In the genomic region with DNA sequence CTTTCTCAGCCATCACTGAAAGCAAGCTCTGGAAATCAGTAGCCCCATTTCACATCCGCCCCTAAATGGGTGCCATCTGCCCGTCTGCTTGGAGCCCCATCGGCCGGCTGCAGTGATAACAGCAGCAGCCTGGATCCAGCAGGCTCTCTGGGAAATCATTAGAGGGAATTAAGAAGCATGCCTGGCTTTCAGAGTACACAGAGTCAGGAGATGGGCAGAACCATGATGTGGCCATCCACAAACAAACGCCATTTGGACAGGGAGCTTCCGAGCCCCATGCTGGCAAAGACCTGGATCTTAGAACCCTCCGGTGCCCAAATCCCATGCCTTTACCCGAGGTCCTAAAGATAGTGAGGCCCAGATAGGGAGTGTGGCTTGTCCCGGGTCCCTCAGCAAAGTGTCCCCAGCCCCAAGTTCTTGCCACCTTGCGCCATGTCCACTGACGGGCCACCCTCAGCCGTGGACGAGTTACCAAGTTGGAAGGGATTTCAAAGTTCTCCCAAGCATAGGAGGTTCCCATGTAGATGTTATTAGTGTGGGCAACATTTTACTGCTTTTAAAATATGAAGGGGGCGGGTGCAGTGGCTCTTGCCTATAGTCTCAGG, we compare ENCODE assay signal across 8 cellular contexts. TPM values are rescaled to one million over a fixed set of nuclear protein-coding genes. Genes with fewer than 3 reads are reported as not detected.
DNase-seq lines count a peak whose midpoint lies in the region; ATAC-seq and TF ChIP-seq lines count a peak whose summit lies in the region.

No MANE protein-coding gene starts in this region.

- peak overlapping the region; percentile 99 for H3K4me3 ChIP-seq in ACC112 (ENCODE audit: low read depth, low read length)
- peak overlapping the region; percentile 71 to 73 for H3K4me3 ChIP-seq in cardiac fibroblast (replicated peaks in 1 of 2; ENCODE audit: low read depth in 2 of 2, low read length in 2 of 2)
- H3K4me3 ChIP-seq in mucosa of descending colon, result no peak overlapping the region

- ATAC-seq in mucosa of descending colon (no peak), HG03521 (IDR thresholded peaks at IDR 0.05; ENCODE audit: unreplicated experiment) (no peak), GM21737 (IDR thresholded peaks at IDR 0.05; ENCODE audit: unreplicated experiment) (no peak)

- H3K27ac Mint-ChIP-seq in IgD-negative memory B cell, result peak overlapping the region; percentile 89 to 95 (median 91)

- peak overlapping the region; percentile 90 to 95 (median 92) for H3K4me3 Mint-ChIP-seq in IgD-negative memory B cell

- H3K27ac ChIP-seq in ACC112 (ENCODE audit: low read depth, low read length), result no peak overlapping the region

- H3K27me3 ChIP-seq in ACC112 (ENCODE audit: insufficient read depth, low read length), result no peaks in the 10 kb centered on the region

- TF ChIP-seq CTCF in cardiac fibroblast (IDR thresholded peaks at IDR 0.05; ENCODE audit: low read depth, low read length) (no peak), mucosa of descending colon (IDR thresholded peaks at IDR 0.05) (no peak), GM13977 (IDR thresholded peaks at IDR 0.05; ENCODE audit: extremely low read depth, insufficient read depth, missing control alignments) (no peak)

- peaks cover 33% of the 10 kb centered on the region for H3K79me2 ChIP-seq in ACC112 (ENCODE audit: control insufficient read depth, insufficient read depth, low read length, unreplicated experiment)

- H3K4me1 ChIP-seq in ACC112 (ENCODE audit: control insufficient read depth, insufficient read depth, low read length, unreplicated experiment), result peaks cover 16% of the 10 kb centered on the region
- peaks cover 13% of the 10 kb centered on the region for H3K4me1 ChIP-seq in mucosa of descending colon (ENCODE audit: low read depth)

- no peaks in the 10 kb centered on the region for H3K36me3 Mint-ChIP-seq in IgD-negative memory B cell

- no peaks in the 10 kb centered on the region for H3K9me3 Mint-ChIP-seq in IgD-negative memory B cell

- DNase-seq in cardiac fibroblast (ENCODE audit: low read depth in 2 of 2) (no peak), mucosa of descending colon (peak in 2 of 3 donors; percentile 26 to 55), HT-29 (ENCODE audit: low spot score) (no peak), GM13977 (ENCODE audit: low spot score) (no peak)

- peak overlapping the region; percentile 99 for H2AFZ ChIP-seq in ACC112 (ENCODE audit: low read length, unreplicated experiment)

- H3K36me3 ChIP-seq in ACC112 (ENCODE audit: insufficient read depth, low read length) (peaks cover 13% of the 10 kb centered on the region; the same call in 1 of the 2 replicates), mucosa of descending colon (ENCODE audit: low read depth) (no peaks in the 10 kb centered on the region)

- peaks cover 24 to 35% (median 29%) of the 10 kb centered on the region in 3 donors for H3K4me1 Mint-ChIP-seq in IgD-negative memory B cell

- H3K27me3 Mint-ChIP-seq in IgD-negative memory B cell, result no peaks in the 10 kb centered on the region

- intact Hi-C loops in mucosa of descending colon (cut with DNase I, micrococcal nuclease), result no loop called here

- in situ Hi-C loops in GM13977 (cut with MboI; ENCODE audit: low pct_unique_long_range_greater_than_20kb, low sequenced_read_pairs, unreplicated experiment), result no loop called here

- H3K9me3 ChIP-seq in mucosa of descending colon, result no peaks in the 10 kb centered on the region

RNA-seq across cellular contexts. Expression of a gene that starts 1.0 kb away (rescaled TPM):
- polyA plus RNA-seq in IgD-negative memory B cell, result 318 TPM
- total RNA-seq in mucosa of descending colon, result 100 to 1,000 TPM; 140 to 308 (median 246) TPM
- 116 and 128 TPM in 2 replicates for total RNA-seq in HT-29 (2014; rRNA removed; shearing (Covaris generic))

Comparison
In these comparisons a context has a peak if more than half of its experiments do, and no peak if none do; other contexts are left out.
1. DNase-seq: peak in mucosa of descending colon (2 of 3); none in cardiac fibroblast (0 of 2), HT-29 (single experiment) and GM13977 (single experiment).